8 cellular contexts compared by ENCODE assay signal in genomic region chr5:139294372-139295165, GRCh38. TPM values are rescaled to one million over a fixed set of nuclear protein-coding genes. Genes with fewer than 3 reads are reported as not detected.
DNase-seq lines count a peak whose midpoint lies in the region; ATAC-seq and TF ChIP-seq lines count a peak whose summit lies in the region.

No MANE protein-coding gene starts in this region.

- H3K27ac ChIP-seq in Peyer's patch (peak overlapping the region; percentile 98 to 99 (median 98)), foreskin keratinocyte (peak overlapping the region; percentile 94), neural progenitor cell (peak overlapping the region; percentile 100), thoracic aorta (peak overlapping the region; percentile 100)

- H3K9me3 ChIP-seq in Peyer's patch, result no peaks in the 10 kb centered on the region
- no peaks in the 10 kb centered on the region for H3K9me3 ChIP-seq in neural progenitor cell (ENCODE audit: low read depth)
- no peaks in the 10 kb centered on the region for H3K9me3 ChIP-seq in thoracic aorta

- peaks cover 68% of the 10 kb centered on the region for H3K79me2 ChIP-seq in neural progenitor cell (ENCODE audit: low read depth)

- peak overlapping the region; percentile 60 to 88 (median 68) for H3K4me3 ChIP-seq in Peyer's patch
- peak overlapping the region; percentile 79 for H3K4me3 ChIP-seq in neural progenitor cell
- H3K4me3 ChIP-seq in thoracic aorta, result peak overlapping the region; percentile 99

- peak; percentile 55 for DNase-seq in D341Med (ENCODE audit: low spot score)
- DNase-seq in HT-29 (ENCODE audit: low spot score), result peak; percentile 89
- peak; percentile 68 to 83 (median 77) for DNase-seq in Peyer's patch
- DNase-seq in activated naive CD4-positive, alpha-beta T cell treated with Interleukin-2 at 50 U/mL for 16 hours, result peak; percentile 66
- peak; percentile 36 to 52 for DNase-seq in foreskin keratinocyte
- DNase-seq in neural progenitor cell (ENCODE audit: low spot score), result peak; percentile 90
- DNase-seq in thoracic aorta (ENCODE audit: low spot score), result peak; percentile 51

- peak overlapping the region; percentile 99 for H3K4me3 Mint-ChIP-seq in neural progenitor cell

- peaks cover 18% of the 10 kb centered on the region for H3K36me3 Mint-ChIP-seq in neural progenitor cell

- H3K4me1 ChIP-seq in Peyer's patch (peaks cover 0 to 49% (median 20%) of the 10 kb centered on the region in 4 donors), foreskin keratinocyte (peaks cover 8% of the 10 kb centered on the region), neural progenitor cell (peaks cover 34% of the 10 kb centered on the region), thoracic aorta (ENCODE audit: control insufficient read depth in 1 of 2, low read depth in 2 of 2) (peaks cover 45 to 47% of the 10 kb centered on the region in 2 donors)

- peak overlapping the region; percentile 99 for H3K27ac Mint-ChIP-seq in neural progenitor cell

- H3K36me3 ChIP-seq in Peyer's patch, result no peaks in the 10 kb centered on the region
- no peaks in the 10 kb centered on the region for H3K36me3 ChIP-seq in neural progenitor cell
- H3K36me3 ChIP-seq in thoracic aorta, result no peaks in the 10 kb centered on the region

- H2AFZ ChIP-seq in neural progenitor cell (replicated peaks), result no peak overlapping the region

- TF ChIP-seq CTCF in Peyer's patch (IDR thresholded peaks at IDR 0.05), result peak in 1 of 6 experiments; percentile 5
- peak; percentile 41 for TF ChIP-seq CTCF in foreskin keratinocyte (conservative IDR thresholded peaks at IDR 0.05)
- TF ChIP-seq CTCF in neural progenitor cell (IDR thresholded peaks at IDR 0.05), result peak; percentile 49
- no peak for TF ChIP-seq CTCF in thoracic aorta (IDR thresholded peaks at IDR 0.05)

- no peaks in the 10 kb centered on the region for H3K9me3 Mint-ChIP-seq in neural progenitor cell

- H3K4me2 ChIP-seq in neural progenitor cell, result peak overlapping the region; percentile 95

- no peak for TF ChIP-seq POLR2A in Peyer's patch (IDR thresholded peaks at IDR 0.05)

- H3K27me3 Mint-ChIP-seq in neural progenitor cell (ENCODE audit: insufficient read depth, low read depth), result peaks cover 8% of the 10 kb centered on the region

- H3K4me1 Mint-ChIP-seq in neural progenitor cell, result peaks cover 29% of the 10 kb centered on the region

- peaks cover 45% of the 10 kb centered on the region for H3F3A ChIP-seq in neural progenitor cell (ENCODE audit: low read depth)

- peaks cover 51% of the 10 kb centered on the region for H4K20me1 ChIP-seq in neural progenitor cell (ENCODE audit: low read depth)

- H3K27me3 ChIP-seq in Peyer's patch (no peaks in the 10 kb centered on the region), foreskin keratinocyte (no peaks in the 10 kb centered on the region), neural progenitor cell (no peaks in the 10 kb centered on the region), thoracic aorta (replicated peaks; ENCODE audit: insufficient read depth) (no peaks in the 10 kb centered on the region)

- H3K9ac ChIP-seq in neural progenitor cell, result peak overlapping the region; percentile 99

- ATAC-seq in GM19455 (IDR thresholded peaks at IDR 0.05; ENCODE audit: unreplicated experiment) (peak; percentile 36), foreskin keratinocyte (peak; percentile 4), thoracic aorta (ENCODE audit: insufficient number of reproducible peaks, low FRiP score, low read depth) (peak; percentile 30)

RNA-seq across cellular contexts. Expression of gene MATR3, which starts 1.0 kb away (rescaled TPM):
- 179 and 199 TPM in 2 replicates for total RNA-seq in HT-29 (2014; rRNA removed; shearing (Covaris generic))
- total RNA-seq in Peyer's patch (100 to 1,000 TPM; 110 to 217 (median 120) TPM), foreskin keratinocyte (246 and 255 TPM in 2 replicates), neural progenitor cell (ENCODE audit: low replicate concordance) (680 and 1,185 TPM in 2 replicates), thoracic aorta (100 to 1,000 TPM; 194 to 264 TPM)
- 78.7 and 93.5 TPM in 2 replicates for polyA plus RNA-seq in foreskin keratinocyte

RNA-seq across cellular contexts. Expression of gene PAIP2, which starts 47.1 kb away (rescaled TPM):
- 28.5 and 29.4 TPM in 2 replicates for total RNA-seq in HT-29 (2014; rRNA removed; shearing (Covaris generic))
- total RNA-seq in Peyer's patch (10 to 100 TPM; 24.3 to 77.6 (median 35.6) TPM), foreskin keratinocyte (37.6 and 43.8 TPM in 2 replicates), neural progenitor cell (ENCODE audit: low replicate concordance) (115 and 201 TPM in 2 replicates), thoracic aorta (10 to 100 TPM; 53.9 to 65.6 TPM)
- 47.6 and 61.0 TPM in 2 replicates for polyA plus RNA-seq in foreskin keratinocyte

Comparison
In these comparisons a context has a peak if more than half of its experiments do, and no peak if none do; other contexts are left out.
1. Peak in every context shown above with its lines: DNase-seq, ATAC-seq, H3K4me3 ChIP-seq and H3K27ac ChIP-seq.